ENCODE assay signal across 28 cellular contexts in the genomic region with DNA sequence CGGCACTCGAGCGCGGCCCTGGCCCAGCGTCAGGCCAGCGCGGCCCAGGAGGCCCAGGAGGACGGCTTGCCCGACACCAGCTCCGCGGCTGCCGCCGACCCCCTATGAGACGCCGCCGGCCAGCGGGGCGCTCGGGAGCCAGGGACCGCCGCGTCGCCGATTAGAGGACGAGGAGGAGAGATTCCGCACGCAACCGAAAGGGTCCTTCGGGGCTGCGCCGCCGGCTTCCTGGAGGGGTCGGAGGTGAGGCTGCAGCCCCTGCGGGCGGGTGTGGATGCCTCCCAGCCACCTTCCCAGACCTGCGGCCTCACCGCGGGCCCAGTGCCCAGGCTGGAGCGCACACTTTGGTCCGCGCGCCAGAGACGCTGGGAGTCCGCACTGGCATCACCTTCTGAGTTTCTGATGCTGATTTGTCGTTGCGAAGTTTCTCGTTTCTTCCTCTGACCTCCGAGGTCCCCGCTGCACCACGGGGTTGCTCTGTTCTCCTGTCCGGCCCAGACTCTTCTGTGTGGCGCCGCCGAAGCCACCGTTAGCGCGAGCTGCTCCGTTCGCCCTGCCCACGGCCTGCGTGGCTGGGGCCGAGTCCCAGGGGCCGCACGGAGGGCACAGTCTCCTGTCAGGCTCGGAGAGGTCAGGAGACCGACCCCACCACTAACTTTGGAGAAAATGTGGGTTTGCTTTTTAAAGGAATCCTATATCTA. TPM values are rescaled to one million over a fixed set of nuclear protein-coding genes. Genes with fewer than 3 reads are reported as not detected.
"Had no signal": no experiment of that assay in that cellular context is flagged by ENCODE, and none has a peak within 500 bp of the region (broad histone marks: within the 10 kb centered on the region; RNA-seq: fewer than 3 reads in every experiment).

No MANE protein-coding gene starts in this region.

- H3K27ac ChIP-seq: brain microvascular endothelial cell had no signal

- H3K27me3 Mint-ChIP-seq: activated CD4-positive, alpha-beta memory T cell treated with anti-CD3 and anti-CD28 coated beads for 36 hours; activated CD4-positive, alpha-beta T cell treated with anti-CD3 and anti-CD28 coated beads for 36 hours; activated CD4-positive, alpha-beta T cell treated with anti-CD3 and anti-CD28 coated beads, Interleukin-2, amount 10 ng/mL, durations not matched to agents 24 days and 14 days; activated CD8-positive, alpha-beta memory T cell treated with anti-CD3 and anti-CD28 coated beads, Interleukin-2, amount 10 ng/mL, durations not matched to agents 7 days and 5 days; activated naive CD8-positive, alpha-beta T cell; central memory CD8-positive, alpha-beta T cell; effector memory CD8-positive, alpha-beta T cell had no signal

- H3K4me3 Mint-ChIP-seq: activated CD4-positive, alpha-beta memory T cell treated with anti-CD3 and anti-CD28 coated beads for 36 hours; activated CD4-positive, alpha-beta T cell treated with anti-CD3 and anti-CD28 coated beads for 36 hours; activated CD4-positive, alpha-beta T cell treated with anti-CD3 and anti-CD28 coated beads, Interleukin-2, amount 10 ng/mL, durations not matched to agents 24 days and 14 days; activated CD8-positive, alpha-beta memory T cell treated with anti-CD3 and anti-CD28 coated beads, Interleukin-2, amount 10 ng/mL, durations not matched to agents 7 days and 5 days; activated CD8-positive, alpha-beta T cell treated with anti-CD3 and anti-CD28 coated beads, Interleukin-2, amount 10 ng/mL, durations not matched to agents 7 days and 5 days; activated naive CD8-positive, alpha-beta T cell; central memory CD8-positive, alpha-beta T cell; effector memory CD8-positive, alpha-beta T cell had no signal

- ATAC-seq: activated CD4-positive, alpha-beta T cell treated with anti-CD3 and anti-CD28 coated beads for 36 hours; activated CD8-positive, alpha-beta memory T cell treated with anti-CD3 and anti-CD28 coated beads, Interleukin-2, amount 10 ng/mL, durations not matched to agents 7 days and 5 days; activated CD8-positive, alpha-beta T cell treated with anti-CD3 and anti-CD28 coated beads, Interleukin-2, amount 10 ng/mL, durations not matched to agents 7 days and 5 days; effector memory CD8-positive, alpha-beta T cell had no signal

- H3K27me3 ChIP-seq: brain microvascular endothelial cell had no signal

- DNase-seq: activated CD4-positive, alpha-beta memory T cell treated with anti-CD3 and anti-CD28 coated beads for 36 hours; activated CD4-positive, alpha-beta T cell treated with anti-CD3 and anti-CD28 coated beads for 36 hours; activated CD4-positive, alpha-beta T cell treated with anti-CD3 and anti-CD28 coated beads, Interleukin-2, amount 10 ng/mL, durations not matched to agents 24 days and 14 days; activated CD4-positive, CD25-positive, alpha-beta regulatory T cell; activated CD4-positive, CD25-positive, alpha-beta regulatory T cell treated with anti-CD3 and anti-CD28 coated beads, Interleukin-2, amount 50 U/mL, for 72 hours; activated CD8-positive, alpha-beta memory T cell treated with anti-CD3 and anti-CD28 coated beads, Interleukin-2, amount 10 ng/mL, durations not matched to agents 7 days and 5 days; activated CD8-positive, alpha-beta memory T cell treated with anti-CD3 and anti-CD28 coated beads, Interleukin-2, amount 50 U/mL, for 4 hours; activated CD8-positive, alpha-beta T cell treated with anti-CD3 and anti-CD28 coated beads, Interleukin-2, amount 10 ng/mL, durations not matched to agents 7 days and 5 days; activated gamma-delta T cell treated with Interleukin-2 at 50 U/mL for 16 hours; activated naive CD4-positive, alpha-beta T cell treated with anti-CD3 and anti-CD28 coated beads, Interleukin-2, amount 50 U/mL, for 16 hours; activated naive CD4-positive, alpha-beta T cell treated with Interleukin-2 at 50 U/mL for 16 hours; activated T-cell treated with anti-CD3 and anti-CD28 coated beads, Interleukin-2, amount 50 U/mL, for 1 hour; activated T-cell treated with anti-CD3 and anti-CD28 coated beads, Interleukin-2, amount 50 U/mL, for 48 hours; amniotic stem cell; anterior cingulate cortex; brain microvascular endothelial cell; cortex of kidney; dermis blood vessel endothelial cell; effector CD4-positive, alpha-beta T cell; effector memory CD8-positive, alpha-beta T cell; foreskin fibroblast; head of caudate nucleus; T-helper 2 cell had no signal

- H3K9me3 Mint-ChIP-seq: activated CD4-positive, alpha-beta memory T cell treated with anti-CD3 and anti-CD28 coated beads for 36 hours; activated CD4-positive, alpha-beta T cell treated with anti-CD3 and anti-CD28 coated beads, Interleukin-2, amount 10 ng/mL, durations not matched to agents 24 days and 14 days; central memory CD8-positive, alpha-beta T cell; effector memory CD8-positive, alpha-beta T cell had no signal

- H3K4me1 Mint-ChIP-seq: activated CD4-positive, alpha-beta T cell treated with anti-CD3 and anti-CD28 coated beads for 36 hours; activated CD4-positive, alpha-beta T cell treated with anti-CD3 and anti-CD28 coated beads, Interleukin-2, amount 10 ng/mL, durations not matched to agents 24 days and 14 days; activated CD8-positive, alpha-beta memory T cell treated with anti-CD3 and anti-CD28 coated beads, Interleukin-2, amount 10 ng/mL, durations not matched to agents 7 days and 5 days; central memory CD8-positive, alpha-beta T cell had no signal

- H3K27ac Mint-ChIP-seq: activated CD4-positive, alpha-beta memory T cell treated with anti-CD3 and anti-CD28 coated beads for 36 hours; activated CD4-positive, alpha-beta T cell treated with anti-CD3 and anti-CD28 coated beads for 36 hours; activated CD4-positive, alpha-beta T cell treated with anti-CD3 and anti-CD28 coated beads, Interleukin-2, amount 10 ng/mL, durations not matched to agents 24 days and 14 days; activated CD8-positive, alpha-beta memory T cell treated with anti-CD3 and anti-CD28 coated beads, Interleukin-2, amount 10 ng/mL, durations not matched to agents 7 days and 5 days; activated CD8-positive, alpha-beta T cell treated with anti-CD3 and anti-CD28 coated beads, Interleukin-2, amount 10 ng/mL, durations not matched to agents 7 days and 5 days; activated naive CD8-positive, alpha-beta T cell; effector memory CD8-positive, alpha-beta T cell had no signal

RNA-seq across cellular contexts. Expression of gene CACNA1B, which starts 42.6 kb away (rescaled TPM):
- total RNA-seq: activated CD4-positive, alpha-beta T cell treated with anti-CD3 and anti-CD28 coated beads, Interleukin-2, amount 10 ng/mL, durations not matched to agents 24 days and 14 days; activated CD8-positive, alpha-beta memory T cell treated with anti-CD3 and anti-CD28 coated beads for 36 hours; activated CD8-positive, alpha-beta memory T cell treated with anti-CD3 and anti-CD28 coated beads, Interleukin-2, amount 10 ng/mL, durations not matched to agents 7 days and 5 days; activated CD8-positive, alpha-beta T cell treated with anti-CD3 and anti-CD28 coated beads, Interleukin-2, amount 10 ng/mL, durations not matched to agents 7 days and 5 days; bronchial epithelial cell; esophagus mucosa had no signal
